Comparison of ENCODE assay signal across 23 cellular contexts in the genomic region with DNA sequence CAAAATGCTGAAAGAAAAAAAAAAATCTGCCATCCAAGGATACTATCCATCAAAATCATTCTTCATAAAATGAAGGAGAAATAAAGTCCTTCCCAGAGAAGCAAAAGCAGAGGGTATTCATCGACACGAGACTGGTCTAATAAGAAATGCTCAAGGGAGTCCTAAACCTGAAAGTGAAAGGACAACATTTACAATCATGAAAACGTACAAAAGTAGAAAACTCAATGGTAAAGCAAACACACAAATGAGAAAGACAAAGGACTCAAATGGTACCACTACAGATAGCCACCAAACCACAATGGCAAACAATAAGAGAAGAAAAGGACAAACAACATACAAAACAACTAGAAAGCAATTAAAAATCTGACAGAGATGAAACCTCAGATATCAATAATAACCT.
"Had no signal": no experiment of that assay in that cellular context is flagged by ENCODE, and none has a peak within 500 bp of the region (broad histone marks: within the 10 kb centered on the region; RNA-seq: fewer than 3 reads in every experiment).

No MANE protein-coding gene starts in this region.

- H3K4me2 ChIP-seq: SK-N-SH had no signal

- H3K27me3 ChIP-seq: brain microvascular endothelial cell, cardiac muscle cell, Peyer's patch, SJCRH30 had no signal

- H3K9ac ChIP-seq: SK-N-SH had no signal

- DNase-seq: activated CD4-positive, alpha-beta memory T cell treated with anti-CD3 and anti-CD28 coated beads for 36 hours; activated CD4-positive, alpha-beta T cell treated with anti-CD3 and anti-CD28 coated beads, Interleukin-2, amount 10 ng/mL, durations not matched to agents 7 days and 5 days; activated CD4-positive, CD25-positive, alpha-beta regulatory T cell; activated CD8-positive, alpha-beta memory T cell treated with anti-CD3 and anti-CD28 coated beads, Interleukin-2, amount 50 U/mL, for 4 hours; activated effector memory CD4-positive, alpha-beta T cell treated with anti-CD3 and anti-CD28 coated beads, Interleukin-2, amount 50 U/mL, for 16 hours; activated naive CD4-positive, alpha-beta T cell treated with Interleukin-2 at 50 U/mL for 16 hours; activated naive CD8-positive, alpha-beta T cell treated with anti-CD3 and anti-CD28 coated beads, Interleukin-2, amount 50 U/mL, for 24 hours; amygdala; brain microvascular endothelial cell; Kasumi-1; NCI-H1092; NCI-H1930; NCI-H510A treated with DMSO at 0.1 percent for 48 hours; NCI-H69; Peyer's patch; Right ventricle myocardium superior; SJCRH30; SK-N-SH; T-helper 1 cell had no signal

- H3K9me3 ChIP-seq: Peyer's patch, SJCRH30 had no signal

- H3K36me3 ChIP-seq: brain microvascular endothelial cell, cardiac muscle cell, Peyer's patch, SJCRH30 had no signal

- ATAC-seq: activated naive CD4-positive, alpha-beta T cell treated with anti-CD3 and anti-CD28 coated beads, Interleukin-2, amount 50 U/mL, for 72 hours; activated naive CD8-positive, alpha-beta T cell treated with anti-CD3 and anti-CD28 coated beads, Interleukin-2, amount 50 U/mL, for 24 hours had no signal

- H3K4me1 ChIP-seq: Peyer's patch, SJCRH30 had no signal

- H3K9me2 ChIP-seq: SK-N-SH had no signal

- H3K27ac Mint-ChIP-seq: activated CD4-positive, alpha-beta memory T cell treated with anti-CD3 and anti-CD28 coated beads for 36 hours; activated CD4-positive, alpha-beta T cell treated with anti-CD3 and anti-CD28 coated beads, Interleukin-2, amount 10 ng/mL, durations not matched to agents 7 days and 5 days; activated naive CD4-positive, alpha-beta T cell treated with anti-CD3 and anti-CD28 coated beads, Interleukin-2, amount 50 U/mL, for 72 hours; activated naive CD8-positive, alpha-beta T cell treated with anti-CD3 and anti-CD28 coated beads, Interleukin-2, amount 50 U/mL, for 24 hours had no signal

- H3K27me3 Mint-ChIP-seq: activated CD4-positive, alpha-beta memory T cell treated with anti-CD3 and anti-CD28 coated beads for 36 hours; activated CD4-positive, alpha-beta T cell treated with anti-CD3 and anti-CD28 coated beads, Interleukin-2, amount 10 ng/mL, durations not matched to agents 7 days and 5 days; activated naive CD8-positive, alpha-beta T cell treated with anti-CD3 and anti-CD28 coated beads, Interleukin-2, amount 50 U/mL, for 24 hours had no signal

- H3K27ac ChIP-seq: brain microvascular endothelial cell, cardiac muscle cell, Peyer's patch, RWPE1, SJCRH30, VCaP had no signal

- H3K4me3 Mint-ChIP-seq: activated CD4-positive, alpha-beta memory T cell treated with anti-CD3 and anti-CD28 coated beads for 36 hours; activated CD4-positive, alpha-beta T cell treated with anti-CD3 and anti-CD28 coated beads, Interleukin-2, amount 10 ng/mL, durations not matched to agents 7 days and 5 days; activated naive CD8-positive, alpha-beta T cell treated with anti-CD3 and anti-CD28 coated beads, Interleukin-2, amount 50 U/mL, for 24 hours had no signal

- H3K4me3 ChIP-seq: cardiac muscle cell, Peyer's patch, SJCRH30 had no signal
